Comparison of ENCODE assay signal across 1 cellular context in the genomic region with DNA sequence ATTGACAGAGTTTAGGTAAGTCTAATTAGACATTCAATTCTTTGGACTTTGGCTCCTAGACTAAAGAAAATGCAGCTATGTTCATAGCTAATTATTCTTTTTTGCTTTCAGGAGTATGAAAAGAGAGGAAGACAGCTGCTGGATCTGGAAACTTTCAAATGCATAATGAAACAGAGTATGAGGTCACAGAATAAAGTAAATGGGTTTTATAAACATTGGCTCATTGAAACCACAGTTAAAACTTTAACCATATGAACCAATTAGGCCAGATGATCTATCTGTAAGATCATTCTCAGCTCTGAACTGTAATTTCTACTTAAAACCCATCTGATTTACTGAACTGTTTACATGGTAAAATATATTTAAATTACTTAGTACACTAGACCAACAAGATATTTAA.
TF ChIP-seq lines count a peak whose summit lies in the region.

No MANE protein-coding gene starts in this region.

TF ChIP-seq in GM12878, 131 proteins besides CTCF, POLR2A, EP300 and RAD21:
- TF ChIP-seq MTA2 (IDR thresholded peaks at IDR 0.05; ENCODE audit: low read depth), result 0 out of 2 replicates have a peak, but pooled peaks have one; percentile 21
- no peak for TF ChIP-seq ZNF274 (IDR thresholded peaks at IDR 0.05; ENCODE audit: insufficient read depth, insufficient read length)
- no peak for TF ChIP-seq CREB1 (IDR thresholded peaks at IDR 0.05; ENCODE audit: low read depth)
